Comparison of ENCODE assay signal across 9 cellular contexts in the genomic region with DNA sequence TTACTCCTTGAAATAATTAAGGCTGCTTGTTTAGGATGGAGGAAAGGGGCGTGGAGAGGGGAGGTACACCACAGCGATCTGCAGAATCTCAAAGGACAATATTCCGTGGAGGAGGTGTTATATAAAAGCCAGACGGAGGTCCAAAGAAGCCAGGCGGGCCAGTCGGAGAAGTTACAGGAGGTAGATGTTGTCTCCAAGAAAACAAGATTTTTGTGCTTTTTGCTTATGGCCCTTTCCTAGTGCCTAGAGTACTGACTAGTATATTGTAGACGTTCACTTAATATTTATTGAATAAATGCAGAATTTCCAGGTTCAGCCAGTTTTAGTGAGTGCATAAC. TPM values are rescaled to one million over a fixed set of nuclear protein-coding genes. Genes with fewer than 3 reads are reported as not detected.
DNase-seq lines count a peak whose midpoint lies in the region; ATAC-seq and TF ChIP-seq lines count a peak whose summit lies in the region.
"Had no signal": no experiment of that assay in that cellular context is flagged by ENCODE, and none has a peak within 500 bp of the region (broad histone marks: within the 10 kb centered on the region; RNA-seq: fewer than 3 reads in every experiment).

No MANE protein-coding gene starts in this region.

- peak overlapping the region; percentile 97 for H3K4me2 ChIP-seq in GM23338

- peak overlapping the region; percentile 99 for H2AFZ ChIP-seq in GM23338

- no peak overlapping the region for H3K9ac ChIP-seq in rectal smooth muscle tissue (ENCODE audit: low read length)

- peaks cover 18% of the 10 kb centered on the region; the same call in 2 of the 3 replicates for H3K4me1 Mint-ChIP-seq in GM23338
- H3K4me1 Mint-ChIP-seq in T-cell = peaks cover 53 to 58% (median 54%) of the 10 kb centered on the region in 3 donors

- DNase-seq in GM23338 (ENCODE audit: low spot score) = no peak
- DNase-seq in T-cell = no peak
- DNase-seq in fibroblast of villous mesenchyme (ENCODE audit: low read depth) = no peak
- no peak for DNase-seq in COR-L47 (lab: John Stamatoyannopoulos, UW)
- no peak for DNase-seq in midbrain (lab: John Stamatoyannopoulos, UW)

- ATAC-seq in GM23338 (no peak), T-cell (replicated peaks in 1 of 4) (no peak), HG03439 (IDR thresholded peaks at IDR 0.05; ENCODE audit: unreplicated experiment) (no peak), GM19023 (IDR thresholded peaks at IDR 0.05; ENCODE audit: unreplicated experiment) (no peak)

- H3K36me3 Mint-ChIP-seq in GM23338 (ENCODE audit: low read depth) = peaks cover 12% of the 10 kb centered on the region
- H3K36me3 Mint-ChIP-seq in T-cell = peaks cover 12% of the 10 kb centered on the region

- peaks cover 13% of the 10 kb centered on the region for H3K4me1 ChIP-seq in GM23338 (ENCODE audit: insufficient read depth)
- H3K4me1 ChIP-seq in rectal smooth muscle tissue (ENCODE audit: control insufficient read depth, insufficient read depth, low read length) = no peaks in the 10 kb centered on the region

- peaks cover 6% of the 10 kb centered on the region for H3K27me3 Mint-ChIP-seq in GM23338 (ENCODE audit: insufficient read depth, low read depth, poor library complexity)
- no peaks in the 10 kb centered on the region for H3K27me3 Mint-ChIP-seq in T-cell

- H3K4me3 Mint-ChIP-seq in GM23338 (peak overlapping the region; percentile 89), T-cell (peak overlapping the region; percentile 91 to 93 (median 93))

- H3K9me2 ChIP-seq in GM23338 (ENCODE audit: insufficient read depth) = no peaks in the 10 kb centered on the region

- no peak for TF ChIP-seq CTCF in GM23338 (conservative IDR thresholded peaks at IDR 0.05; ENCODE audit: low read depth in 2 of 2)
- no peak for TF ChIP-seq CTCF in fibroblast of villous mesenchyme (IDR thresholded peaks at IDR 0.05; ENCODE audit: insufficient read depth, low read depth, low read length)

- H4K20me1 ChIP-seq in GM23338 (replicated peaks; ENCODE audit: insufficient read depth) = peaks cover 16% of the 10 kb centered on the region

- H3F3A ChIP-seq in GM23338 (replicated peaks; ENCODE audit: low read depth) = no peaks in the 10 kb centered on the region

- H3K9me3 Mint-ChIP-seq in GM23338 (no peaks in the 10 kb centered on the region), T-cell (no peaks in the 10 kb centered on the region)

- H3K27ac ChIP-seq in GM23338 (ENCODE audit: low read depth) = peak overlapping the region; percentile 93; the same call in 1 of the 2 replicates
- no peak overlapping the region for H3K27ac ChIP-seq in rectal smooth muscle tissue (ENCODE audit: low read depth, low read length)

- H3K27ac Mint-ChIP-seq in GM23338 (no peak overlapping the region), T-cell (peak overlapping the region; percentile 2 to 8)

- peaks cover 52% of the 10 kb centered on the region for H3K79me2 ChIP-seq in GM23338 (replicated peaks; ENCODE audit: insufficient read depth)

- POLR2A ChIA-PET in T-cell (lab: Charles Lee) = no interaction called here

- H3K4me3 ChIP-seq in GM23338 (peak overlapping the region; percentile 95), fibroblast of villous mesenchyme (ENCODE audit: low read depth, low read length) (peak overlapping the region; percentile 90), rectal smooth muscle tissue (ENCODE audit: low read length) (peak overlapping the region; percentile 90)

- H3K36me3 ChIP-seq in GM23338 (ENCODE audit: insufficient read depth) (no peaks in the 10 kb centered on the region; the same call in 1 of the 2 replicates), rectal smooth muscle tissue (ENCODE audit: control insufficient read depth, insufficient read depth, low read length) (no peaks in the 10 kb centered on the region)

- CTCF ChIA-PET in T-cell (lab: Charles Lee) = no interaction called here

- no peaks in the 10 kb centered on the region for H3K27me3 ChIP-seq in GM23338 (ENCODE audit: insufficient read depth)
- H3K27me3 ChIP-seq in rectal smooth muscle tissue (ENCODE audit: control insufficient read depth, insufficient read depth, low read length) = no peaks in the 10 kb centered on the region

TF ChIP-seq in GM23338, 12 proteins besides CTCF, POLR2A, EP300 and RAD21:
- TF ChIP-seq EZH2 (IDR thresholded peaks at IDR 0.05; ENCODE audit: low read depth, unreplicated experiment) = no peak
- TF ChIP-seq, protein P1, sequence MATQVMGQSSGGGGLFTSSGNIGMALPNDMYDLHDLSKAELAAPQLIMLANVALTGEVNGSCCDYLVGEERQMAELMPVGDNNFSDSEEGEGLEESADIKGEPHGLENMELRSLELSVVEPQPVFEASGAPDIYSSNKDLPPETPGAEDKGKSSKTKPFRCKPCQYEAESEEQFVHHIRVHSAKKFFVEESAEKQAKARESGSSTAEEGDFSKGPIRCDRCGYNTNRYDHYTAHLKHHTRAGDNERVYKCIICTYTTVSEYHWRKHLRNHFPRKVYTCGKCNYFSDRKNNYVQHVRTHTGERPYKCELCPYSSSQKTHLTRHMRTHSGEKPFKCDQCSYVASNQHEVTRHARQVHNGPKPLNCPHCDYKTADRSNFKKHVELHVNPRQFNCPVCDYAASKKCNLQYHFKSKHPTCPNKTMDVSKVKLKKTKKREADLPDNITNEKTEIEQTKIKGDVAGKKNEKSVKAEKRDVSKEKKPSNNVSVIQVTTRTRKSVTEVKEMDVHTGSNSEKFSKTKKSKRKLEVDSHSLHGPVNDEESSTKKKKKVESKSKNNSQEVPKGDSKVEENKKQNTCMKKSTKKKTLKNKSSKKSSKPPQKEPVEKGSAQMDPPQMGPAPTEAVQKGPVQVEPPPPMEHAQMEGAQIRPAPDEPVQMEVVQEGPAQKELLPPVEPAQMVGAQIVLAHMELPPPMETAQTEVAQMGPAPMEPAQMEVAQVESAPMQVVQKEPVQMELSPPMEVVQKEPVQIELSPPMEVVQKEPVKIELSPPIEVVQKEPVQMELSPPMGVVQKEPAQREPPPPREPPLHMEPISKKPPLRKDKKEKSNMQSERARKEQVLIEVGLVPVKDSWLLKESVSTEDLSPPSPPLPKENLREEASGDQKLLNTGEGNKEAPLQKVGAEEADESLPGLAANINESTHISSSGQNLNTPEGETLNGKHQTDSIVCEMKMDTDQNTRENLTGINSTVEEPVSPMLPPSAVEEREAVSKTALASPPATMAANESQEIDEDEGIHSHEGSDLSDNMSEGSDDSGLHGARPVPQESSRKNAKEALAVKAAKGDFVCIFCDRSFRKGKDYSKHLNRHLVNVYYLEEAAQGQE (IDR thresholded peaks at IDR 0.05; ENCODE audit: unreplicated experiment) = no peak
- TF ChIP-seq, protein P2, sequence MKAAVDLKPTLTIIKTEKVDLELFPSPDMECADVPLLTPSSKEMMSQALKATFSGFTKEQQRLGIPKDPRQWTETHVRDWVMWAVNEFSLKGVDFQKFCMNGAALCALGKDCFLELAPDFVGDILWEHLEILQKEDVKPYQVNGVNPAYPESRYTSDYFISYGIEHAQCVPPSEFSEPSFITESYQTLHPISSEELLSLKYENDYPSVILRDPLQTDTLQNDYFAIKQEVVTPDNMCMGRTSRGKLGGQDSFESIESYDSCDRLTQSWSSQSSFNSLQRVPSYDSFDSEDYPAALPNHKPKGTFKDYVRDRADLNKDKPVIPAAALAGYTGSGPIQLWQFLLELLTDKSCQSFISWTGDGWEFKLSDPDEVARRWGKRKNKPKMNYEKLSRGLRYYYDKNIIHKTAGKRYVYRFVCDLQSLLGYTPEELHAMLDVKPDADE (IDR thresholded peaks at IDR 0.05) = no peak

RNA-seq across cellular contexts. Expression of a gene that starts 0.8 kb away (rescaled TPM):
- 27.7 and 30.0 TPM in 2 replicates for total RNA-seq in GM23338 (2014; rRNA removed; shearing (Covaris generic))
- polyA plus RNA-seq in GM23338 (2016; fragmentation: Nextera tagmentation; extraction: Ambion mirVana) = 18.2 and 21.0 TPM in 2 replicates
- total RNA-seq in T-cell = 10 to 100 TPM; 10.2 to 16.3 (median 13.4) TPM
- 10.6 and 20.3 TPM in 2 replicates for total RNA-seq in fibroblast of villous mesenchyme

RNA-seq across cellular contexts. Expression of a gene that starts 57.2 kb away (rescaled TPM):
- not detected in 2 replicates for total RNA-seq in GM23338 (2014; rRNA removed; shearing (Covaris generic))
- polyA plus RNA-seq in GM23338 (2016; fragmentation: Nextera tagmentation; extraction: Ambion mirVana) = not detected in 2 replicates
- total RNA-seq in T-cell (not detected), fibroblast of villous mesenchyme (not detected in 2 replicates)
- total RNA-seq: frontal cortex had no signal
